In the genomic region with DNA sequence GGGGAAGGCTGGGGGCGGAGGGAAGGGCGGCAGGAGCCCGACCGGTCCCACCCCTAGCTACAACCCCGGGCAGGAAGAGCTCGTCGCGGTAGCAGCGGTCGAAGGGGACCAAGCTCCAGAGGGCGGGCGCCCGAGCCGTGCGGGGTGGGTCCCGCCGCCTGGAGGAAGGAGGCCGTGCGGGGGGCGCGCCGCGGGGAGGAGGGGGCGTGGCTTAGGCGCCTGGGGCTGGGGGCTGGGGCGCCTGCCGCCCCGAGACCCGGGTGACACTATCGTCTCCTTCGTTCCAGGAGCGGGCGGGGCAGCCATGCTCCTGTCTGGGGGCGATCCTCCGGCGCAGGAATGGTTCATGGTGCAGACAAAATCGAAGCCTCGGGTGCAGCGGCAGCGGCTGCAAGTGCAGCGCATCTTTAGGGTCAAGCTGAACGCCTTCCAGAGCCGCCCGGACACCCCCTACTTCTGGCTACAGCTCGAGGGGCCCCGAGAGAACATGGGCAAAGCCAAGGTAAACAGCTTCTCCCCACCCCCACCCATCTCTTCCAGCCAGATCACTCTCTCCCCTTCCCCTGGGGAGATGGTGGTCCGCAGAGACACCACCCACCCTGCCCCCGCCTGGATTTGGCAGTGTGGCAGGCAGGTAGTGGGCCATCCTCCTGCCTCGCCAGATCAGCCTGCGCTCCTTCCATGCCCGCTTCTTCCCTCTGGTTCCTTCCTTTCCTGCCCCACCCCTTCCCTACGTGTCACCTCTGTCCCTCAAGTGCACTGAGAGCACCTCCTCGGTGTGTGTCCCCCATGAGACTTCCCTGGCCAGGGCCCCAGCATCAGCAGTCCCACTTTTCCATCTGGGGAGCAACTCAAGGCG, we compare ENCODE assay signal across 8 cellular contexts. TPM values are rescaled to one million over a fixed set of nuclear protein-coding genes. Genes with fewer than 3 reads are reported as not detected.
A peak's percentile ranks its signal among the peaks of the same experiment; 100 is the strongest.
DNase-seq lines count a peak whose midpoint lies in the region; ATAC-seq and TF ChIP-seq lines count a peak whose summit lies in the region.

A gene (plus strand): TSS at position 61 of the 859 bp plus-strand sequence. CDS start 244 bp downstream, at position 305.

- intact Hi-C loops in left colon (cut with DNase I, micrococcal nuclease): no loop called here

- peak within 1 kb of the TSS; percentile 66 for H3K4me3 ChIP-seq in choroid plexus epithelial cell (ENCODE audit: low read depth, low read length)

- peak; percentile 22 for DNase-seq in NCI-H510A treated with DMSO at 0.1 percent for 48 hours (lab: John Stamatoyannopoulos, UW)
- no peak for DNase-seq in NCI-H510A (lab: John Stamatoyannopoulos, UW)
- peak; percentile 12 for DNase-seq in T-helper 22 cell (ENCODE audit: low read depth)
- peak; percentile 40 for DNase-seq in choroid plexus epithelial cell (ENCODE audit: low read depth)
- DNase-seq in left colon: peak; percentile 57 to 66
- peak; percentile 30 for DNase-seq in stimulated activated CD4-positive, alpha-beta T cell treated with anti-CD3 and anti-CD28 coated beads, Interleukin-4, amount 100 ng/mL, for 1 hour
- no peak for DNase-seq in RPMI8226
- no peak for DNase-seq in OCI-M1 (lab: John Stamatoyannopoulos, UW)

- ATAC-seq in left colon: peak; percentile 82

- no peak for TF ChIP-seq CTCF in choroid plexus epithelial cell (conservative IDR thresholded peaks at IDR 0.05; ENCODE audit: low read depth, low read length)

RNA-seq across cellular contexts. Expression of the gene that starts here (rescaled TPM):
- total RNA-seq in left colon: 10 to 100 TPM; 11.7 to 13.2 TPM

Comparison
In these comparisons a context has a peak if more than half of its experiments do, and no peak if none do; other contexts are left out.
1. DNase-seq: peak in NCI-H510A treated with DMSO at 0.1 percent for 48 hours (single experiment), T-helper 22 cell (single experiment), choroid plexus epithelial cell (single experiment), left colon (2 of 2) and stimulated activated CD4-positive, alpha-beta T cell treated with anti-CD3 and anti-CD28 coated beads, Interleukin-4, amount 100 ng/mL, for 1 hour (single experiment); none in NCI-H510A (single experiment), RPMI8226 (single experiment) and OCI-M1 (single experiment).